8 cellular contexts compared by ENCODE assay signal in genomic region chr11:20364412-20364792, GRCh38. TPM values are rescaled to one million over a fixed set of nuclear protein-coding genes. Genes with fewer than 3 reads are reported as not detected.
DNase-seq lines count a peak whose midpoint lies in the region; ATAC-seq lines count a peak whose summit lies in the region.

No MANE protein-coding gene starts in this region.

- H3K4me1 Mint-ChIP-seq in activated CD4-positive, alpha-beta T cell treated with anti-CD3 and anti-CD28 coated beads, Interleukin-2, amount 10 ng/mL, durations not matched to agents 7 days and 5 days, result peaks cover 75% of the 10 kb centered on the region

- H3K4me3 ChIP-seq in iPS-18c (ENCODE audit: insufficient read depth, low read depth, low read length), result peak overlapping the region; percentile 74; the same call in 1 of the 2 replicates

- H3K4me3 Mint-ChIP-seq in activated CD4-positive, alpha-beta T cell treated with anti-CD3 and anti-CD28 coated beads, Interleukin-2, amount 10 ng/mL, durations not matched to agents 7 days and 5 days, result peak overlapping the region; percentile 79

- H3K9me3 Mint-ChIP-seq in activated CD4-positive, alpha-beta T cell treated with anti-CD3 and anti-CD28 coated beads, Interleukin-2, amount 10 ng/mL, durations not matched to agents 7 days and 5 days, result peaks cover 10% of the 10 kb centered on the region
- peaks cover 0 to 18% of the 10 kb centered on the region in 2 donors for H3K9me3 Mint-ChIP-seq in activated naive CD4-positive, alpha-beta T cell treated with anti-CD3 and anti-CD28 coated beads, Interleukin-2, amount 50 U/mL, for 72 hours

- H3K27me3 Mint-ChIP-seq in activated CD4-positive, alpha-beta T cell treated with anti-CD3 and anti-CD28 coated beads, Interleukin-2, amount 10 ng/mL, durations not matched to agents 7 days and 5 days, result no peaks in the 10 kb centered on the region

- peak overlapping the region; percentile 95 for H3K27ac ChIP-seq in substantia nigra (ENCODE audit: low read depth, low read length, poor library complexity, severe bottlenecking)

- peak overlapping the region; percentile 92 for H3K27ac Mint-ChIP-seq in activated CD4-positive, alpha-beta T cell treated with anti-CD3 and anti-CD28 coated beads, Interleukin-2, amount 10 ng/mL, durations not matched to agents 7 days and 5 days
- peak overlapping the region; percentile 72 to 84 for H3K27ac Mint-ChIP-seq in activated naive CD4-positive, alpha-beta T cell treated with anti-CD3 and anti-CD28 coated beads, Interleukin-2, amount 50 U/mL, for 72 hours

- no peak for ATAC-seq in activated naive CD4-positive, alpha-beta T cell treated with anti-CD3 and anti-CD28 coated beads, Interleukin-2, amount 50 U/mL, for 72 hours
- ATAC-seq in HG03442 (IDR thresholded peaks at IDR 0.05; ENCODE audit: unreplicated experiment), result no peak

- POLR2A ChIA-PET in activated CD4-positive, alpha-beta T cell treated with anti-CD3 and anti-CD28 coated beads, Interleukin-2, amount 10 ng/mL, durations not matched to agents 7 days and 5 days (lab: Charles Lee), result no interaction called here

- DNase-seq in activated CD4-positive, alpha-beta T cell treated with anti-CD3 and anti-CD28 coated beads, Interleukin-2, amount 10 ng/mL, durations not matched to agents 7 days and 5 days, result no peak
- DNase-seq in activated CD4-positive, alpha-beta T cell treated with anti-CD3 and anti-CD28 coated beads for 1 hour, result no peak
- DNase-seq in activated naive CD4-positive, alpha-beta T cell treated with anti-CD3 and anti-CD28 coated beads, Interleukin-2, amount 50 U/mL, for 72 hours (ENCODE audit: low spot score in 2 of 2), result no peak
- DNase-seq in substantia nigra (lab: John Stamatoyannopoulos, UW), result peak in 11 of 49 donors; percentile 14 to 71 (median 49)
- DNase-seq in ecto neural progenitor cell (ENCODE audit: low spot score), result no peak
- no peak for DNase-seq in superior temporal gyrus (ENCODE audit: extremely low spot score)

- peaks cover 4% of the 10 kb centered on the region for H3K9me3 ChIP-seq in iPS-18c (ENCODE audit: control insufficient read depth, insufficient read depth, low read length)

- CTCF ChIA-PET in activated CD4-positive, alpha-beta T cell treated with anti-CD3 and anti-CD28 coated beads, Interleukin-2, amount 10 ng/mL, durations not matched to agents 7 days and 5 days (lab: Charles Lee), result interaction anchor here (0.8 to 2.0 kb wide), 7 partner anchors 8 to 19 kb away, joined by 3 to 8 read pairs (median 3); no protein-coding TSS in a partner anchor

- H3K36me3 Mint-ChIP-seq in activated CD4-positive, alpha-beta T cell treated with anti-CD3 and anti-CD28 coated beads, Interleukin-2, amount 10 ng/mL, durations not matched to agents 7 days and 5 days (ENCODE audit: low read depth), result peaks cover 46% of the 10 kb centered on the region
- peaks cover 37 to 60% of the 10 kb centered on the region in 2 donors for H3K36me3 Mint-ChIP-seq in activated naive CD4-positive, alpha-beta T cell treated with anti-CD3 and anti-CD28 coated beads, Interleukin-2, amount 50 U/mL, for 72 hours

RNA-seq across cellular contexts. Expression of gene HTATIP2, which starts 0.9 kb away (rescaled TPM):
- 10 to 100 TPM; 39.4 to 40.7 TPM for total RNA-seq in activated CD4-positive, alpha-beta T cell treated with anti-CD3 and anti-CD28 coated beads, Interleukin-2, amount 10 ng/mL, durations not matched to agents 7 days and 5 days
- total RNA-seq in activated naive CD4-positive, alpha-beta T cell treated with anti-CD3 and anti-CD28 coated beads, Interleukin-2, amount 50 U/mL, for 72 hours, result 10 to 100 TPM; 51.9 to 67.0 TPM

RNA-seq across cellular contexts. Expression of gene PRMT3, which starts 23.1 kb away (rescaled TPM):
- 10 to 100 TPM; 16.9 to 18.5 TPM for total RNA-seq in activated CD4-positive, alpha-beta T cell treated with anti-CD3 and anti-CD28 coated beads, Interleukin-2, amount 10 ng/mL, durations not matched to agents 7 days and 5 days
- total RNA-seq in activated naive CD4-positive, alpha-beta T cell treated with anti-CD3 and anti-CD28 coated beads, Interleukin-2, amount 50 U/mL, for 72 hours, result 10 to 100 TPM; 29.2 to 33.6 TPM
